In the genomic region with DNA sequence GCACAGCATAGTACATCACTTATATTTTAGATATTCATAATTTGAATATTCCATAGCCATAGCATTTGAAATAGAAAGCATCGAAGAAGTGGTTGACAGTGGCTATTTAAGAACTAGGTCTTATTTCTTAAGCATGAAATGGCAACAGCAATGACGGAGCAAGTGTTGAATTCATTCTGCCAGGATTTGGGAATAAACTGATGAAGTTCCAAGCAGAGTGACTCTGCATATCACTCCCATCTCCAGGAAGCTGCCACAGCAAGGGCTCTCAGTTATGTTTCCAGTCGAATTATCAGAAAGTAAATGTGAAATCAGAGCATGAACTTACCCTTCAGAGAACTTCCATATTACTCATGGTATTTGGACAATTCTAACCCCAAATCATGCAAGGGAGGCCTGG, we compare ENCODE assay signal across 3 cellular contexts.
TF ChIP-seq lines count a peak whose summit lies in the region.

No MANE protein-coding gene starts in this region.

TF ChIP-seq in GM23338, 12 proteins besides CTCF, POLR2A, EP300 and RAD21 (continues in another document):
- TF ChIP-seq, protein P1, sequence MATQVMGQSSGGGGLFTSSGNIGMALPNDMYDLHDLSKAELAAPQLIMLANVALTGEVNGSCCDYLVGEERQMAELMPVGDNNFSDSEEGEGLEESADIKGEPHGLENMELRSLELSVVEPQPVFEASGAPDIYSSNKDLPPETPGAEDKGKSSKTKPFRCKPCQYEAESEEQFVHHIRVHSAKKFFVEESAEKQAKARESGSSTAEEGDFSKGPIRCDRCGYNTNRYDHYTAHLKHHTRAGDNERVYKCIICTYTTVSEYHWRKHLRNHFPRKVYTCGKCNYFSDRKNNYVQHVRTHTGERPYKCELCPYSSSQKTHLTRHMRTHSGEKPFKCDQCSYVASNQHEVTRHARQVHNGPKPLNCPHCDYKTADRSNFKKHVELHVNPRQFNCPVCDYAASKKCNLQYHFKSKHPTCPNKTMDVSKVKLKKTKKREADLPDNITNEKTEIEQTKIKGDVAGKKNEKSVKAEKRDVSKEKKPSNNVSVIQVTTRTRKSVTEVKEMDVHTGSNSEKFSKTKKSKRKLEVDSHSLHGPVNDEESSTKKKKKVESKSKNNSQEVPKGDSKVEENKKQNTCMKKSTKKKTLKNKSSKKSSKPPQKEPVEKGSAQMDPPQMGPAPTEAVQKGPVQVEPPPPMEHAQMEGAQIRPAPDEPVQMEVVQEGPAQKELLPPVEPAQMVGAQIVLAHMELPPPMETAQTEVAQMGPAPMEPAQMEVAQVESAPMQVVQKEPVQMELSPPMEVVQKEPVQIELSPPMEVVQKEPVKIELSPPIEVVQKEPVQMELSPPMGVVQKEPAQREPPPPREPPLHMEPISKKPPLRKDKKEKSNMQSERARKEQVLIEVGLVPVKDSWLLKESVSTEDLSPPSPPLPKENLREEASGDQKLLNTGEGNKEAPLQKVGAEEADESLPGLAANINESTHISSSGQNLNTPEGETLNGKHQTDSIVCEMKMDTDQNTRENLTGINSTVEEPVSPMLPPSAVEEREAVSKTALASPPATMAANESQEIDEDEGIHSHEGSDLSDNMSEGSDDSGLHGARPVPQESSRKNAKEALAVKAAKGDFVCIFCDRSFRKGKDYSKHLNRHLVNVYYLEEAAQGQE (IDR thresholded peaks at IDR 0.05; ENCODE audit: unreplicated experiment), result no peak
- TF ChIP-seq, protein P2, sequence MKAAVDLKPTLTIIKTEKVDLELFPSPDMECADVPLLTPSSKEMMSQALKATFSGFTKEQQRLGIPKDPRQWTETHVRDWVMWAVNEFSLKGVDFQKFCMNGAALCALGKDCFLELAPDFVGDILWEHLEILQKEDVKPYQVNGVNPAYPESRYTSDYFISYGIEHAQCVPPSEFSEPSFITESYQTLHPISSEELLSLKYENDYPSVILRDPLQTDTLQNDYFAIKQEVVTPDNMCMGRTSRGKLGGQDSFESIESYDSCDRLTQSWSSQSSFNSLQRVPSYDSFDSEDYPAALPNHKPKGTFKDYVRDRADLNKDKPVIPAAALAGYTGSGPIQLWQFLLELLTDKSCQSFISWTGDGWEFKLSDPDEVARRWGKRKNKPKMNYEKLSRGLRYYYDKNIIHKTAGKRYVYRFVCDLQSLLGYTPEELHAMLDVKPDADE (IDR thresholded peaks at IDR 0.05), result no peak
- no peak for TF ChIP-seq CREB1 (CRISPR knock-in tag; IDR thresholded peaks at IDR 0.05; ENCODE audit: low read depth)
- TF ChIP-seq EZH2 (IDR thresholded peaks at IDR 0.05; ENCODE audit: low read depth, unreplicated experiment), result no peak
- no peak for TF ChIP-seq JUNB (IDR thresholded peaks at IDR 0.05; ENCODE audit: unreplicated experiment)
- no peak for TF ChIP-seq POLR2AphosphoS5 (IDR thresholded peaks at IDR 0.05; ENCODE audit: low read depth)
- TF ChIP-seq ZNF331 (CRISPR knock-in tag; IDR thresholded peaks at IDR 0.05; ENCODE audit: low read depth), result no peak
- TF ChIP-seq STAT1 (IDR thresholded peaks at IDR 0.05; ENCODE audit: unreplicated experiment), result no peak
- no peak for TF ChIP-seq ZNF114 (CRISPR knock-in tag; IDR thresholded peaks at IDR 0.05)
- TF ChIP-seq NANOG (IDR thresholded peaks at IDR 0.05; ENCODE audit: borderline replicate concordance), result no peak
- TF ChIP-seq EZH2phosphoT487 (IDR thresholded peaks at IDR 0.05; ENCODE audit: unreplicated experiment), result no peak

TF ChIP-seq in H1, 55 proteins besides CTCF, POLR2A, EP300 and RAD21 (continued from another document):
- no peak for TF ChIP-seq GABPA (IDR thresholded peaks at IDR 0.05; ENCODE audit: borderline replicate concordance, insufficient read depth, low read length)
- TF ChIP-seq TEAD4 (IDR thresholded peaks at IDR 0.05; ENCODE audit: low read depth, low read length), result no peak
- no peak for TF ChIP-seq CBX5 (IDR thresholded peaks at IDR 0.05; ENCODE audit: low read depth, low read length)
- TF ChIP-seq POU5F1 (IDR thresholded peaks at IDR 0.05; ENCODE audit: low read depth, low read length), result no peak
- no peak for TF ChIP-seq CHD1 (IDR thresholded peaks at IDR 0.05; ENCODE audit: low read depth, low read length)
- TF ChIP-seq SP2 (IDR thresholded peaks at IDR 0.05; ENCODE audit: low read length), result no peak
- no peak for TF ChIP-seq YY1 (IDR thresholded peaks at IDR 0.05; ENCODE audit: low read depth, low read length)
- no peak for TF ChIP-seq SUZ12 (IDR thresholded peaks at IDR 0.05; ENCODE audit: low read length)
- TF ChIP-seq POLR2AphosphoS5 (IDR thresholded peaks at IDR 0.05; ENCODE audit: low read depth, low read length), result no peak
- TF ChIP-seq CHD2 (IDR thresholded peaks at IDR 0.05; ENCODE audit: low read length), result no peak
- TF ChIP-seq RFX5 (IDR thresholded peaks at IDR 0.05; ENCODE audit: borderline replicate concordance, low read depth, low read length), result no peak

TF ChIP-seq in SK-N-SH treated with all-trans-retinoic acid at 6 μM for 48 hours, 23 proteins besides CTCF, POLR2A, EP300 and RAD21 (continued from another document):
- TF ChIP-seq RARB (CRISPR knock-in tag; IDR thresholded peaks at IDR 0.05) (no peak), SNAI2 (CRISPR knock-in tag; IDR thresholded peaks at IDR 0.05) (no peak), ISL1 (CRISPR knock-in tag; IDR thresholded peaks at IDR 0.05) (no peak), TCF4 (CRISPR knock-in tag; IDR thresholded peaks at IDR 0.05; ENCODE audit: borderline replicate concordance) (no peak), GLIS3 (CRISPR knock-in tag; IDR thresholded peaks at IDR 0.05) (no peak), OSR1 (CRISPR knock-in tag; IDR thresholded peaks at IDR 0.05) (no peak), PPARA (CRISPR knock-in tag; IDR thresholded peaks at IDR 0.05; ENCODE audit: borderline replicate concordance) (no peak), ESRRG (CRISPR knock-in tag; IDR thresholded peaks at IDR 0.05) (no peak), ZNF8 (CRISPR knock-in tag; IDR thresholded peaks at IDR 0.05) (no peak), ZC3H10 (CRISPR knock-in tag; IDR thresholded peaks at IDR 0.05) (no peak), ZFP30 (CRISPR knock-in tag; IDR thresholded peaks at IDR 0.05) (no peak), ARNTL (CRISPR knock-in tag; IDR thresholded peaks at IDR 0.05; ENCODE audit: borderline replicate concordance, low read depth) (no peak), ZNF70 (CRISPR knock-in tag; IDR thresholded peaks at IDR 0.05) (no peak), BACH2 (CRISPR knock-in tag; IDR thresholded peaks at IDR 0.05; ENCODE audit: borderline replicate concordance) (no peak)
- TF ChIP-seq, protein P3, sequence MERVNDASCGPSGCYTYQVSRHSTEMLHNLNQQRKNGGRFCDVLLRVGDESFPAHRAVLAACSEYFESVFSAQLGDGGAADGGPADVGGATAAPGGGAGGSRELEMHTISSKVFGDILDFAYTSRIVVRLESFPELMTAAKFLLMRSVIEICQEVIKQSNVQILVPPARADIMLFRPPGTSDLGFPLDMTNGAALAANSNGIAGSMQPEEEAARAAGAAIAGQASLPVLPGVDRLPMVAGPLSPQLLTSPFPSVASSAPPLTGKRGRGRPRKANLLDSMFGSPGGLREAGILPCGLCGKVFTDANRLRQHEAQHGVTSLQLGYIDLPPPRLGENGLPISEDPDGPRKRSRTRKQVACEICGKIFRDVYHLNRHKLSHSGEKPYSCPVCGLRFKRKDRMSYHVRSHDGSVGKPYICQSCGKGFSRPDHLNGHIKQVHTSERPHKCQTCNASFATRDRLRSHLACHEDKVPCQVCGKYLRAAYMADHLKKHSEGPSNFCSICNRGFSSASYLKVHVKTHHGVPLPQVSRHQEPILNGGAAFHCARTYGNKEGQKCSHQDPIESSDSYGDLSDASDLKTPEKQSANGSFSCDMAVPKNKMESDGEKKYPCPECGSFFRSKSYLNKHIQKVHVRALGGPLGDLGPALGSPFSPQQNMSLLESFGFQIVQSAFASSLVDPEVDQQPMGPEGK (CRISPR knock-in tag; IDR thresholded peaks at IDR 0.05; ENCODE audit: borderline replicate concordance), result no peak
- TF ChIP-seq, protein P4, sequence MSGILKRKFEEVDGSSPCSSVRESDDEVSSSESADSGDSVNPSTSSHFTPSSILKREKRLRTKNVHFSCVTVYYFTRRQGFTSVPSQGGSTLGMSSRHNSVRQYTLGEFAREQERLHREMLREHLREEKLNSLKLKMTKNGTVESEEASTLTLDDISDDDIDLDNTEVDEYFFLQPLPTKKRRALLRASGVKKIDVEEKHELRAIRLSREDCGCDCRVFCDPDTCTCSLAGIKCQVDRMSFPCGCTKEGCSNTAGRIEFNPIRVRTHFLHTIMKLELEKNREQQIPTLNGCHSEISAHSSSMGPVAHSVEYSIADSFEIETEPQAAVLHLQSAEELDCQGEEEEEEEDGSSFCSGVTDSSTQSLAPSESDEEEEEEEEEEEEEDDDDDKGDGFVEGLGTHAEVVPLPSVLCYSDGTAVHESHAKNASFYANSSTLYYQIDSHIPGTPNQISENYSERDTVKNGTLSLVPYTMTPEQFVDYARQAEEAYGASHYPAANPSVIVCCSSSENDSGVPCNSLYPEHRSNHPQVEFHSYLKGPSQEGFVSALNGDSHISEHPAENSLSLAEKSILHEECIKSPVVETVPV (CRISPR knock-in tag; IDR thresholded peaks at IDR 0.05), result no peak
- TF ChIP-seq, protein P5, sequence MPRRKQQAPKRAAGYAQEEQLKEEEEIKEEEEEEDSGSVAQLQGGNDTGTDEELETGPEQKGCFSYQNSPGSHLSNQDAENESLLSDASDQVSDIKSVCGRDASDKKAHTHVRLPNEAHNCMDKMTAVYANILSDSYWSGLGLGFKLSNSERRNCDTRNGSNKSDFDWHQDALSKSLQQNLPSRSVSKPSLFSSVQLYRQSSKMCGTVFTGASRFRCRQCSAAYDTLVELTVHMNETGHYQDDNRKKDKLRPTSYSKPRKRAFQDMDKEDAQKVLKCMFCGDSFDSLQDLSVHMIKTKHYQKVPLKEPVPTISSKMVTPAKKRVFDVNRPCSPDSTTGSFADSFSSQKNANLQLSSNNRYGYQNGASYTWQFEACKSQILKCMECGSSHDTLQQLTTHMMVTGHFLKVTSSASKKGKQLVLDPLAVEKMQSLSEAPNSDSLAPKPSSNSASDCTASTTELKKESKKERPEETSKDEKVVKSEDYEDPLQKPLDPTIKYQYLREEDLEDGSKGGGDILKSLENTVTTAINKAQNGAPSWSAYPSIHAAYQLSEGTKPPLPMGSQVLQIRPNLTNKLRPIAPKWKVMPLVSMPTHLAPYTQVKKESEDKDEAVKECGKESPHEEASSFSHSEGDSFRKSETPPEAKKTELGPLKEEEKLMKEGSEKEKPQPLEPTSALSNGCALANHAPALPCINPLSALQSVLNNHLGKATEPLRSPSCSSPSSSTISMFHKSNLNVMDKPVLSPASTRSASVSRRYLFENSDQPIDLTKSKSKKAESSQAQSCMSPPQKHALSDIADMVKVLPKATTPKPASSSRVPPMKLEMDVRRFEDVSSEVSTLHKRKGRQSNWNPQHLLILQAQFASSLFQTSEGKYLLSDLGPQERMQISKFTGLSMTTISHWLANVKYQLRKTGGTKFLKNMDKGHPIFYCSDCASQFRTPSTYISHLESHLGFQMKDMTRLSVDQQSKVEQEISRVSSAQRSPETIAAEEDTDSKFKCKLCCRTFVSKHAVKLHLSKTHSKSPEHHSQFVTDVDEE (CRISPR knock-in tag; IDR thresholded peaks at IDR 0.05), result no peak
- TF ChIP-seq, protein P6, sequence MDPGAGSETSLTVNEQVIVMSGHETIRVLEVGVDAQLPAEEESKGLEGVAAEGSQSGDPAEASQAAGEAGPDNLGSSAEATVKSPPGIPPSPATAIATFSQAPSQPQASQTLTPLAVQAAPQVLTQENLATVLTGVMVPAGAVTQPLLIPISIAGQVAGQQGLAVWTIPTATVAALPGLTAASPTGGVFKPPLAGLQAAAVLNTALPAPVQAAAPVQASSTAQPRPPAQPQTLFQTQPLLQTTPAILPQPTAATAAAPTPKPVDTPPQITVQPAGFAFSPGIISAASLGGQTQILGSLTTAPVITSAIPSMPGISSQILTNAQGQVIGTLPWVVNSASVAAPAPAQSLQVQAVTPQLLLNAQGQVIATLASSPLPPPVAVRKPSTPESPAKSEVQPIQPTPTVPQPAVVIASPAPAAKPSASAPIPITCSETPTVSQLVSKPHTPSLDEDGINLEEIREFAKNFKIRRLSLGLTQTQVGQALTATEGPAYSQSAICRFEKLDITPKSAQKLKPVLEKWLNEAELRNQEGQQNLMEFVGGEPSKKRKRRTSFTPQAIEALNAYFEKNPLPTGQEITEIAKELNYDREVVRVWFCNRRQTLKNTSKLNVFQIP (CRISPR knock-in tag; IDR thresholded peaks at IDR 0.05; ENCODE audit: borderline replicate concordance, low read depth), result no peak
- TF ChIP-seq, protein P7, sequence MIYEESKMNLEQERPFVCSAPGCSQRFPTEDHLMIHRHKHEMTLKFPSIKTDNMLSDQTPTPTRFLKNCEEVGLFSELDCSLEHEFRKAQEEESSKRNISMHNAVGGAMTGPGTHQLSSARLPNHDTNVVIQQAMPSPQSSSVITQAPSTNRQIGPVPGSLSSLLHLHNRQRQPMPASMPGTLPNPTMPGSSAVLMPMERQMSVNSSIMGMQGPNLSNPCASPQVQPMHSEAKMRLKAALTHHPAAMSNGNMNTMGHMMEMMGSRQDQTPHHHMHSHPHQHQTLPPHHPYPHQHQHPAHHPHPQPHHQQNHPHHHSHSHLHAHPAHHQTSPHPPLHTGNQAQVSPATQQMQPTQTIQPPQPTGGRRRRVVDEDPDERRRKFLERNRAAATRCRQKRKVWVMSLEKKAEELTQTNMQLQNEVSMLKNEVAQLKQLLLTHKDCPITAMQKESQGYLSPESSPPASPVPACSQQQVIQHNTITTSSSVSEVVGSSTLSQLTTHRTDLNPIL (CRISPR knock-in tag; IDR thresholded peaks at IDR 0.05; ENCODE audit: low read depth), result no peak
